8 cellular contexts compared by ENCODE assay signal in genomic region chr6:10801224-10801848, GRCh38. TPM values are rescaled to one million over a fixed set of nuclear protein-coding genes. Genes with fewer than 3 reads are reported as not detected.
DNase-seq lines count a peak whose midpoint lies in the region; ATAC-seq and TF ChIP-seq lines count a peak whose summit lies in the region.

No MANE protein-coding gene starts in this region.

- no peaks in the 10 kb centered on the region for H3K79me1 ChIP-seq in trophoblast cell (ENCODE audit: low read length)

- H2BK5ac ChIP-seq in trophoblast cell (ENCODE audit: low read depth, low read length, poor library complexity), result no peak overlapping the region

- no peaks in the 10 kb centered on the region for H3K9me3 ChIP-seq in DOHH2 (ENCODE audit: control insufficient read depth, insufficient read depth, low read length)
- H3K9me3 ChIP-seq in trophoblast cell (ENCODE audit: insufficient read depth, low read depth, low read length), result no peaks in the 10 kb centered on the region

- CTCF ChIA-PET in RWPE1 (lab: Yijun Ruan, JAX), result interaction anchor here (0.6 to 1.9 kb wide), 5 partner anchors 53 to 723 kb away, joined by 3 to 7 read pairs (median 5); no protein-coding TSS in a partner anchor

- H3K79me2 ChIP-seq in DOHH2 (ENCODE audit: control insufficient read depth, low read length) (no peaks in the 10 kb centered on the region), trophoblast cell (ENCODE audit: control insufficient read depth, insufficient read depth, low read length, poor library complexity) (no peaks in the 10 kb centered on the region)

- H4K8ac ChIP-seq in trophoblast cell (ENCODE audit: low read depth, low read length), result no peak overlapping the region

- H3K36me3 ChIP-seq in DOHH2 (ENCODE audit: control insufficient read depth, low read length) (no peaks in the 10 kb centered on the region), trophoblast cell (ENCODE audit: control insufficient read depth in 1 of 2, insufficient read depth in 2 of 2, low read length in 2 of 2) (peaks cover 0 to 2% of the 10 kb centered on the region in 2 experiments)

- no peak overlapping the region for H2AK5ac ChIP-seq in trophoblast cell (ENCODE audit: low read length)

- no peak overlapping the region for H3K14ac ChIP-seq in trophoblast cell (ENCODE audit: low read length)

- H4K20me1 ChIP-seq in DOHH2 (ENCODE audit: control insufficient read depth, insufficient read depth, low read depth, low read length), result no peaks in the 10 kb centered on the region

- no peak overlapping the region for H3K23ac ChIP-seq in trophoblast cell (ENCODE audit: low read length)

- H3K4ac ChIP-seq in trophoblast cell (ENCODE audit: low read depth, low read length), result no peak overlapping the region

- H3K27ac ChIP-seq in DOHH2 (ENCODE audit: low read depth, low read length) (no peak overlapping the region), RWPE1 (no peak overlapping the region), trophoblast cell (ENCODE audit: low read depth, low read length) (no peak overlapping the region)

- H3K4me3 ChIP-seq in DOHH2 (ENCODE audit: low read length) (no peak overlapping the region), trophoblast cell (ENCODE audit: low read depth, low read length) (no peak overlapping the region)

- H4K12ac ChIP-seq in trophoblast cell (ENCODE audit: low read depth, low read length), result no peak overlapping the region

- H3K4me2 ChIP-seq in DOHH2 (ENCODE audit: low read length) (no peak overlapping the region), trophoblast cell (ENCODE audit: low read length) (no peak overlapping the region)

- no peak overlapping the region for H3K18ac ChIP-seq in trophoblast cell (ENCODE audit: low read length)

- no peak overlapping the region for H4K91ac ChIP-seq in trophoblast cell (ENCODE audit: low read depth, low read length)

- TF ChIP-seq CTCF in DOHH2 (IDR thresholded peaks at IDR 0.05; ENCODE audit: low read depth, low read length, poor library complexity, severe bottlenecking) (peak; percentile 95), RWPE1 (conservative IDR thresholded peaks at IDR 0.05; ENCODE audit: low read depth) (peak; percentile 98)

- no peaks in the 10 kb centered on the region for H3K27me3 ChIP-seq in DOHH2 (ENCODE audit: control insufficient read depth, low read length)
- H3K27me3 ChIP-seq in trophoblast cell (ENCODE audit: insufficient read depth, low read length), result no peaks in the 10 kb centered on the region

- peak; percentile 88 for ATAC-seq in GM21526 (IDR thresholded peaks at IDR 0.05; ENCODE audit: low FRiP score, unreplicated experiment)

- H2BK12ac ChIP-seq in trophoblast cell (ENCODE audit: low read length), result no peak overlapping the region

- H3K9ac ChIP-seq in trophoblast cell (ENCODE audit: low read length), result no peak overlapping the region

- POLR2A ChIA-PET in RWPE1 (lab: Yijun Ruan, JAX; ENCODE audit: low non-redundant PET), result no interaction called here

- DNase-seq in HuH-7 (ENCODE audit: low spot score) (peak; percentile 56), RWPE1 (ENCODE audit: low spot score) (peak; percentile 80), germinal center (ENCODE audit: low spot score) (peak; percentile 74), trophoblast cell (peak; percentile 49 to 80), ureter (ENCODE audit: low spot score) (peak; percentile 57)
- DNase-seq in activated T-helper 9 cell treated with anti-CD3 and anti-CD28 coated beads, Interleukin-2, amount 50 U/mL, for 16 hours (ENCODE audit: low read depth), result peak; percentile 40

- no peaks in the 10 kb centered on the region for H3F3A ChIP-seq in DOHH2 (ENCODE audit: control insufficient read depth, insufficient read depth)

- WGBS in trophoblast cell (ENCODE audit: extremely low coverage, insufficient coverage, insufficient read length), result no CpG with 5 or more reads among the region's 2 CpGs

- no peak overlapping the region for H2BK120ac ChIP-seq in trophoblast cell (ENCODE audit: insufficient read depth, low read length, poor library complexity)

- H3K4me1 ChIP-seq in DOHH2 (ENCODE audit: control insufficient read depth, low read length), result no peaks in the 10 kb centered on the region
- no peaks in the 10 kb centered on the region for H3K4me1 ChIP-seq in trophoblast cell (ENCODE audit: control insufficient read depth in 1 of 2, insufficient read depth in 2 of 2, low read length in 2 of 2)

- H3K9me2 ChIP-seq in DOHH2 (replicated peaks; ENCODE audit: control insufficient read depth, low read length), result no peaks in the 10 kb centered on the region

- no peak overlapping the region for H2AFZ ChIP-seq in trophoblast cell (ENCODE audit: insufficient read depth, low read length, poor library complexity)

RNA-seq across cellular contexts. Expression of gene MAK, which starts 37.0 kb away (rescaled TPM):
- polyA plus RNA-seq in trophoblast cell (2013), result 0.15 and 0.21 TPM in 2 replicates
- total RNA-seq in ureter, result 0.16 TPM

RNA-seq across cellular contexts. Expression of gene TMEM14B, which starts 53.7 kb away (rescaled TPM):
- polyA plus RNA-seq in trophoblast cell (2013), result 66.2 and 69.3 TPM in 2 replicates
- total RNA-seq in ureter, result 83.3 TPM
